Comparison of ENCODE assay signal across 8 cellular contexts in genomic region chr10:788796-789748, GRCh38.
A peak's percentile ranks its signal among the peaks of the same experiment; 100 is the strongest.
DNase-seq lines count a peak whose midpoint lies in the region; ATAC-seq and TF ChIP-seq lines count a peak whose summit lies in the region.

No MANE protein-coding gene starts in this region.

- H3K27ac ChIP-seq in duodenal mucosa (ENCODE audit: low read depth, low read length) = no peak overlapping the region

- DNase-seq in activated CD8-positive, alpha-beta memory T cell treated with anti-CD3 and anti-CD28 coated beads for 24 hours = peak; percentile 63
- DNase-seq in activated CD8-positive, alpha-beta memory T cell treated with anti-CD3 and anti-CD28 coated beads, Interleukin-2, amount 50 U/mL, for 4 hours = no peak
- DNase-seq in SHP77 (lab: John Stamatoyannopoulos, UW) (peak; percentile 81 to 89), lower leg skin (ENCODE audit: low spot score in 2 of 2) (peak; percentile 47 to 94)

- peaks cover 0 to 20% of the 10 kb centered on the region in 2 donors for H3K4me1 ChIP-seq in duodenal mucosa (ENCODE audit: control insufficient read depth in 1 of 2, insufficient read depth in 2 of 2, low read length in 2 of 2)

- H3K27ac Mint-ChIP-seq in stimulated activated memory B cell treated with anti-CD40 and anti-IgM and Interleukin-4, amounts not matched to agents 10 μg/mL and 1 μg/mL and 100 μg/mL, for 72 hours = no peak overlapping the region
- no peak overlapping the region for H3K27ac Mint-ChIP-seq in activated T-helper 17 cell treated with anti-CD3 and anti-CD28 coated beads, Interleukin-2, amount 50 U/mL, for 72 hours

- no peaks in the 10 kb centered on the region for H3K36me3 ChIP-seq in duodenal mucosa (ENCODE audit: control insufficient read depth in 1 of 2, insufficient read depth in 2 of 2, low read length in 2 of 2)

- peak overlapping the region; percentile 66 for H3K4me3 Mint-ChIP-seq in stimulated activated memory B cell treated with anti-CD40 and anti-IgM and Interleukin-4, amounts not matched to agents 10 μg/mL and 1 μg/mL and 100 μg/mL, for 72 hours
- no peak overlapping the region for H3K4me3 Mint-ChIP-seq in activated T-helper 17 cell treated with anti-CD3 and anti-CD28 coated beads, Interleukin-2, amount 50 U/mL, for 72 hours

- WGBS in lower leg skin, 2 donors = 27 to 48% methylated on average over 37 to 38 of the region's 50 CpGs

- intact Hi-C loops in lower leg skin (cut with DNase I; ENCODE audit: low total_unique reads) = no loop called here

- ATAC-seq in stimulated activated memory B cell treated with anti-CD40 and anti-IgM and Interleukin-4, amounts not matched to agents 10 μg/mL and 1 μg/mL and 100 μg/mL, for 72 hours = no peak
- no peak for ATAC-seq in GM19452 (IDR thresholded peaks at IDR 0.05; ENCODE audit: unreplicated experiment)
- no peak for ATAC-seq in activated T-helper 17 cell treated with anti-CD3 and anti-CD28 coated beads, Interleukin-2, amount 50 U/mL, for 72 hours (replicated peaks)

- H3K4me3 ChIP-seq in duodenal mucosa (ENCODE audit: low read depth in 1 of 2, low read length in 2 of 2) = peak overlapping the region; percentile 70 to 74
- H3K4me3 ChIP-seq in lower leg skin (ENCODE audit: low read depth, poor library complexity, severe bottlenecking) = no peak overlapping the region

- TF ChIP-seq CTCF in lower leg skin (IDR thresholded peaks at IDR 0.05) = no peak

- H3K36me3 Mint-ChIP-seq in stimulated activated memory B cell treated with anti-CD40 and anti-IgM and Interleukin-4, amounts not matched to agents 10 μg/mL and 1 μg/mL and 100 μg/mL, for 72 hours = no peaks in the 10 kb centered on the region
- no peaks in the 10 kb centered on the region for H3K36me3 Mint-ChIP-seq in activated T-helper 17 cell treated with anti-CD3 and anti-CD28 coated beads, Interleukin-2, amount 50 U/mL, for 72 hours (ENCODE audit: low read depth)

- H3K27me3 Mint-ChIP-seq in stimulated activated memory B cell treated with anti-CD40 and anti-IgM and Interleukin-4, amounts not matched to agents 10 μg/mL and 1 μg/mL and 100 μg/mL, for 72 hours = peaks cover 28% of the 10 kb centered on the region
- H3K27me3 Mint-ChIP-seq in activated T-helper 17 cell treated with anti-CD3 and anti-CD28 coated beads, Interleukin-2, amount 50 U/mL, for 72 hours = peaks cover 4% of the 10 kb centered on the region

- no peaks in the 10 kb centered on the region for H3K4me1 Mint-ChIP-seq in stimulated activated memory B cell treated with anti-CD40 and anti-IgM and Interleukin-4, amounts not matched to agents 10 μg/mL and 1 μg/mL and 100 μg/mL, for 72 hours
- H3K4me1 Mint-ChIP-seq in activated T-helper 17 cell treated with anti-CD3 and anti-CD28 coated beads, Interleukin-2, amount 50 U/mL, for 72 hours = peaks cover 3% of the 10 kb centered on the region

- peaks cover 2 to 6% of the 10 kb centered on the region in 2 donors for H3K27me3 ChIP-seq in duodenal mucosa (ENCODE audit: control insufficient read depth in 1 of 2, insufficient read depth in 2 of 2, low read length in 2 of 2)

- H3K9me3 ChIP-seq in duodenal mucosa (ENCODE audit: control insufficient read depth in 1 of 2, low read length in 2 of 2) = no peaks in the 10 kb centered on the region

- no peaks in the 10 kb centered on the region for H3K9me3 Mint-ChIP-seq in stimulated activated memory B cell treated with anti-CD40 and anti-IgM and Interleukin-4, amounts not matched to agents 10 μg/mL and 1 μg/mL and 100 μg/mL, for 72 hours
- no peaks in the 10 kb centered on the region for H3K9me3 Mint-ChIP-seq in activated T-helper 17 cell treated with anti-CD3 and anti-CD28 coated beads, Interleukin-2, amount 50 U/mL, for 72 hours

- peak overlapping the region; percentile 51 for H3K9ac ChIP-seq in duodenal mucosa (ENCODE audit: low read depth in 1 of 2, low read length in 2 of 2)

- no peak for TF ChIP-seq POLR2A in lower leg skin (IDR thresholded peaks at IDR 0.05)
